17 cellular contexts compared by ENCODE assay signal in genomic region chr13:43129511-43130130, GRCh38.
DNase-seq lines count a peak whose midpoint lies in the region; FAIRE-seq and TF ChIP-seq lines count a peak whose summit lies in the region.
"Had no signal": no experiment of that assay in that cellular context is flagged by ENCODE, and none has a peak within 500 bp of the region (broad histone marks: within the 10 kb centered on the region; RNA-seq: fewer than 3 reads in every experiment).

No MANE protein-coding gene starts in this region.

- no peak for TF ChIP-seq CTCF in HFFc6 (IDR thresholded peaks at IDR 0.05)

- H4K20me1 ChIP-seq in BLaER1 = no peaks in the 10 kb centered on the region

- no peaks in the 10 kb centered on the region for H3K79me1 ChIP-seq in mesendoderm (ENCODE audit: low read length)

- no peaks in the 10 kb centered on the region for H3K9me3 ChIP-seq in BLaER1
- H3K9me3 ChIP-seq: Caco-2, MG63 had no signal

- H3K36me3 Mint-ChIP-seq in HFFc6 (ENCODE audit: low read depth) = no peaks in the 10 kb centered on the region
- H3K36me3 Mint-ChIP-seq: CD4-positive, CD25-positive, alpha-beta regulatory T cell had no signal

- FAIRE-seq in GM12892 (lab: Jason Lieb, UNC) = peak; percentile 5

- H3K18ac ChIP-seq in mesendoderm (ENCODE audit: low read length) = no peak overlapping the region

- DNase-seq in GM12892 (ENCODE audit: insufficient read length) = no peak
- DNase-seq in amniotic epithelial cell (ENCODE audit: low read depth) = peak; percentile 31
- DNase-seq in mesendoderm = no peak
- no peak for DNase-seq in NOMO-1 treated with dmso at 0.1 percent for 144 hours (lab: John Stamatoyannopoulos, UW; ENCODE audit: unreplicated experiment)
- no peak for DNase-seq in pons (ENCODE audit: low spot score)
- no peak for DNase-seq in HFFc6
- DNase-seq: ACHN; AML-193; Caco-2; CD4-positive, CD25-positive, alpha-beta regulatory T cell; DMS79; MG63; NCI-H1092; NCI-H146; SHP77 treated with DMSO at 0.1 percent for 48 hours; T-helper 17 cell had no signal

- H3K79me2 ChIP-seq in mesendoderm (ENCODE audit: control insufficient read depth, insufficient read depth, low read length) = no peaks in the 10 kb centered on the region

- H3K9ac ChIP-seq in BLaER1 (no peak overlapping the region), mesendoderm (ENCODE audit: low read length) (no peak overlapping the region)

- H2BK5ac ChIP-seq in mesendoderm (ENCODE audit: low read length) = peak overlapping the region; percentile 36

- peaks cover 27% of the 10 kb centered on the region for H3K4me1 Mint-ChIP-seq in HFFc6 (ENCODE audit: low read depth)

- H3K4me3 ChIP-seq in BLaER1 (no peak overlapping the region), mesendoderm (ENCODE audit: low read length) (no peak overlapping the region)
- H3K4me3 ChIP-seq: MG63 had no signal

- no peak overlapping the region for H3K23ac ChIP-seq in mesendoderm (ENCODE audit: low read length)

- peak overlapping the region; percentile 89 for H4K5ac ChIP-seq in mesendoderm (ENCODE audit: low read length)

- no peak overlapping the region for H3K27ac ChIP-seq in BLaER1
- no peak overlapping the region for H3K27ac ChIP-seq in mesendoderm (ENCODE audit: low read depth, low read length)

- H3K4me1 ChIP-seq in BLaER1 (peaks cover 59% of the 10 kb centered on the region), mesendoderm (ENCODE audit: control insufficient read depth, low read depth, low read length) (peaks cover 18% of the 10 kb centered on the region)

- H4K8ac ChIP-seq in mesendoderm (ENCODE audit: low read depth, low read length) = no peak overlapping the region

- H2AK5ac ChIP-seq in mesendoderm (ENCODE audit: low read length) = no peak overlapping the region

- no peak overlapping the region for H2BK120ac ChIP-seq in mesendoderm (ENCODE audit: low read depth, low read length)

- H3K4ac ChIP-seq in mesendoderm (ENCODE audit: low read depth, low read length) = no peak overlapping the region

- H3K36me3 ChIP-seq in BLaER1 = no peaks in the 10 kb centered on the region
- no peaks in the 10 kb centered on the region for H3K36me3 ChIP-seq in mesendoderm (ENCODE audit: control insufficient read depth, insufficient read depth, low read length)
- H3K36me3 ChIP-seq: MG63 had no signal

- H3K27ac Mint-ChIP-seq in HFFc6 = no peak overlapping the region
- H3K27ac Mint-ChIP-seq: CD4-positive, CD25-positive, alpha-beta regulatory T cell; T-helper 17 cell had no signal

- H3K4me3 Mint-ChIP-seq in HFFc6 = no peak overlapping the region
- H3K4me3 Mint-ChIP-seq: CD4-positive, CD25-positive, alpha-beta regulatory T cell; T-helper 17 cell had no signal

- WGBS in mesendoderm (ENCODE audit: extremely low coverage, insufficient coverage, low lambda C conversion rate) = no CpG with 5 or more reads among the region's 3 CpGs

- H3K27me3 ChIP-seq in BLaER1 (no peaks in the 10 kb centered on the region), mesendoderm (ENCODE audit: insufficient read depth, low read length, poor library complexity) (no peaks in the 10 kb centered on the region)
- H3K27me3 ChIP-seq: MG63 had no signal

- no peak overlapping the region for H2BK15ac ChIP-seq in mesendoderm (replicated peaks; ENCODE audit: low read depth)

- H3K9me3 Mint-ChIP-seq in HFFc6 = no peaks in the 10 kb centered on the region
- H3K9me3 Mint-ChIP-seq: CD4-positive, CD25-positive, alpha-beta regulatory T cell had no signal

- no peak for TF ChIP-seq POLR2A in GM12892 (IDR thresholded peaks at IDR 0.05; ENCODE audit: low read depth, low read length)

- peaks cover 6% of the 10 kb centered on the region; the same call in 1 of the 2 replicates for H3K27me3 Mint-ChIP-seq in HFFc6 (ENCODE audit: insufficient read depth)

- H3K4me2 ChIP-seq in BLaER1 = peak overlapping the region; percentile 94; the same call in 1 of the 2 replicates
- H3K4me2 ChIP-seq in mesendoderm (ENCODE audit: low read length) = no peak overlapping the region

- H3K56ac ChIP-seq in mesendoderm (ENCODE audit: low read length) = peak overlapping the region; percentile 34
